ENCODE assay signal across 2 cellular contexts in the genomic region with DNA sequence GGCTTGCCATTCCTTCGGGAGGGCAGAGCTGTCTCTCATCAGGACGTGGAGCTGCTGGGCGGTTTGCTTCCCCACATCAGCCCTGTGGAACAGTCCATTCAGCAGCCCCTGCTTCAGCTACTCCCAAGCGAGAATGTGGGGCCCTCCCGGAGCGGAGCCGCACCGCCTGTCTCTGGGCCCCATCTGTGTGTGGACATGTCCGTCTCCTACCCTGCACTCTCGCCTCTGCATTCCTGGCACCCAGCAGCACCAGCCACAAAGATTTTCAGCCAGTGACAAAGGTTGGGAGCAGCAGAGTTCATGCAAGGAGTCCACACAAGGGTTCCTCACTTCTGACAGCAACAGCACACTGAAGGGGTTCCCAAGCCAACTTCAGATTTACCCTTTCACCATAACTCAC.
A peak's percentile ranks its signal among the peaks of the same experiment; 100 is the strongest.
TF ChIP-seq lines count a peak whose summit lies in the region.

No MANE protein-coding gene starts in this region.

TF ChIP-seq in liver, 16 proteins besides CTCF, POLR2A, EP300 and RAD21:
- TF ChIP-seq HNF4A (conservative IDR thresholded peaks at IDR 0.05) (peak; percentile 66 to 70), RXRA (IDR thresholded peaks at IDR 0.05) (peak; percentile 71 to 75), SP1 (IDR thresholded peaks at IDR 0.05) (peak; percentile 38), HNF4G (IDR thresholded peaks at IDR 0.05) (no peak)

TF ChIP-seq in HepG2, 621 proteins besides CTCF, POLR2A, EP300 and RAD21:
- TF ChIP-seq HDAC2 (CRISPR knock-in tag; IDR thresholded peaks at IDR 0.05), result no peak
- no peak for TF ChIP-seq SP140L (CRISPR knock-in tag; IDR thresholded peaks at IDR 0.05; ENCODE audit: borderline replicate concordance)
- TF ChIP-seq ZNF562 (CRISPR knock-in tag; IDR thresholded peaks at IDR 0.05; ENCODE audit: borderline replicate concordance), result no peak
- TF ChIP-seq ZBTB7B (CRISPR knock-in tag; IDR thresholded peaks at IDR 0.05), result no peak
- no peak for TF ChIP-seq TEAD3 (CRISPR knock-in tag; optimal IDR thresholded peaks at IDR 0.05; ENCODE audit: borderline replicate concordance)
- TF ChIP-seq DR1 (CRISPR knock-in tag; IDR thresholded peaks at IDR 0.05), result no peak
- no peak for TF ChIP-seq ZNF292 (CRISPR knock-in tag; IDR thresholded peaks at IDR 0.05; ENCODE audit: borderline replicate concordance, low read depth)
- no peak for TF ChIP-seq ZNF747 (CRISPR knock-in tag; IDR thresholded peaks at IDR 0.05; ENCODE audit: borderline replicate concordance)
- TF ChIP-seq, protein P1, sequence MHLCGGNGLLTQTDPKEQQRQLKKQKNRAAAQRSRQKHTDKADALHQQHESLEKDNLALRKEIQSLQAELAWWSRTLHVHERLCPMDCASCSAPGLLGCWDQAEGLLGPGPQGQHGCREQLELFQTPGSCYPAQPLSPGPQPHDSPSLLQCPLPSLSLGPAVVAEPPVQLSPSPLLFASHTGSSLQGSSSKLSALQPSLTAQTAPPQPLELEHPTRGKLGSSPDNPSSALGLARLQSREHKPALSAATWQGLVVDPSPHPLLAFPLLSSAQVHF (CRISPR knock-in tag; IDR thresholded peaks at IDR 0.05), result no peak
- TF ChIP-seq, protein P2, sequence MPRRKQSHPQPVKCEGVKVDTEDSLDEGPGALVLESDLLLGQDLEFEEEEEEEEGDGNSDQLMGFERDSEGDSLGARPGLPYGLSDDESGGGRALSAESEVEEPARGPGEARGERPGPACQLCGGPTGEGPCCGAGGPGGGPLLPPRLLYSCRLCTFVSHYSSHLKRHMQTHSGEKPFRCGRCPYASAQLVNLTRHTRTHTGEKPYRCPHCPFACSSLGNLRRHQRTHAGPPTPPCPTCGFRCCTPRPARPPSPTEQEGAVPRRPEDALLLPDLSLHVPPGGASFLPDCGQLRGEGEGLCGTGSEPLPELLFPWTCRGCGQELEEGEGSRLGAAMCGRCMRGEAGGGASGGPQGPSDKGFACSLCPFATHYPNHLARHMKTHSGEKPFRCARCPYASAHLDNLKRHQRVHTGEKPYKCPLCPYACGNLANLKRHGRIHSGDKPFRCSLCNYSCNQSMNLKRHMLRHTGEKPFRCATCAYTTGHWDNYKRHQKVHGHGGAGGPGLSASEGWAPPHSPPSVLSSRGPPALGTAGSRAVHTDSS (CRISPR knock-in tag; conservative IDR thresholded peaks at IDR 0.05), result no peak
